Comparison of ENCODE assay signal across 8 cellular contexts in genomic region chr15:52294881-52295420, GRCh38. TPM values are rescaled to one million over a fixed set of nuclear protein-coding genes. Genes with fewer than 3 reads are reported as not detected.
DNase-seq lines count a peak whose midpoint lies in the region; ATAC-seq and TF ChIP-seq lines count a peak whose summit lies in the region.

No MANE protein-coding gene starts in this region.

- no peaks in the 10 kb centered on the region for H3K9me3 Mint-ChIP-seq in GM23338

- peak overlapping the region; percentile 94 for H3K4me2 ChIP-seq in GM23338

- TF ChIP-seq CTCF in GM23338 (conservative IDR thresholded peaks at IDR 0.05; ENCODE audit: low read depth in 2 of 2): no peak
- no peak for TF ChIP-seq CTCF in retinal pigment epithelial cell (conservative IDR thresholded peaks at IDR 0.05; ENCODE audit: low read depth, low read length)

- no peaks in the 10 kb centered on the region for H3F3A ChIP-seq in GM23338 (replicated peaks; ENCODE audit: low read depth)

- H4K20me1 ChIP-seq in GM23338 (replicated peaks; ENCODE audit: insufficient read depth): no peaks in the 10 kb centered on the region

- no peak overlapping the region for H3K27ac Mint-ChIP-seq in GM23338

- peaks cover 19% of the 10 kb centered on the region for H3K4me1 Mint-ChIP-seq in GM23338

- ATAC-seq in GM23338 (peak; percentile 55), left cardiac atrium (peak; percentile 31 to 40), GM18867 (IDR thresholded peaks at IDR 0.05; ENCODE audit: unreplicated experiment) (no peak), GM18907 (IDR thresholded peaks at IDR 0.05; ENCODE audit: unreplicated experiment) (no peak), HG03342 (IDR thresholded peaks at IDR 0.05; ENCODE audit: unreplicated experiment) (no peak)

- H3K4me3 Mint-ChIP-seq in GM23338: peak overlapping the region; percentile 73

- H2AFZ ChIP-seq in GM23338: peak overlapping the region; percentile 91

- peaks cover 8% of the 10 kb centered on the region for H3K79me2 ChIP-seq in GM23338 (replicated peaks; ENCODE audit: insufficient read depth)

- H3K4me3 ChIP-seq in GM23338: peak overlapping the region; percentile 78
- H3K4me3 ChIP-seq in retinal pigment epithelial cell (ENCODE audit: low read length): peak overlapping the region; percentile 66

- peak; percentile 40 for DNase-seq in GM23338 (ENCODE audit: low spot score)
- peak; percentile 23 for DNase-seq in SW480 (ENCODE audit: low spot score)
- no peak for DNase-seq in left cardiac atrium
- no peak for DNase-seq in retinal pigment epithelial cell (ENCODE audit: low read depth)
- no peak for DNase-seq in SHP77 (lab: John Stamatoyannopoulos, UW)

- H3K27ac ChIP-seq in GM23338 (ENCODE audit: low read depth): no peak overlapping the region

- H3K27me3 ChIP-seq in GM23338 (ENCODE audit: insufficient read depth): no peaks in the 10 kb centered on the region

- no peaks in the 10 kb centered on the region; the same call in 1 of the 2 replicates for H3K36me3 ChIP-seq in GM23338 (ENCODE audit: insufficient read depth)

- H3K27me3 Mint-ChIP-seq in GM23338 (ENCODE audit: insufficient read depth, low read depth, poor library complexity): peaks cover 4% of the 10 kb centered on the region

- peaks cover 14% of the 10 kb centered on the region for H3K36me3 Mint-ChIP-seq in GM23338 (ENCODE audit: low read depth)

- H3K4me1 ChIP-seq in GM23338 (ENCODE audit: insufficient read depth): peaks cover 7% of the 10 kb centered on the region; the same call in 1 of the 2 replicates

- intact Hi-C loops in left cardiac atrium (cut with DNase I): no loop called here

- no peaks in the 10 kb centered on the region for H3K9me2 ChIP-seq in GM23338 (ENCODE audit: insufficient read depth)

TF ChIP-seq in GM23338, 12 proteins besides CTCF, POLR2A, EP300 and RAD21:
- no peak for TF ChIP-seq ZNF331 (CRISPR knock-in tag; IDR thresholded peaks at IDR 0.05; ENCODE audit: low read depth)
- no peak for TF ChIP-seq STAT1 (IDR thresholded peaks at IDR 0.05; ENCODE audit: unreplicated experiment)
- no peak for TF ChIP-seq EZH2phosphoT487 (IDR thresholded peaks at IDR 0.05; ENCODE audit: unreplicated experiment)
- TF ChIP-seq REST (IDR thresholded peaks at IDR 0.05; ENCODE audit: unreplicated experiment): no peak
- TF ChIP-seq CREB1 (CRISPR knock-in tag; IDR thresholded peaks at IDR 0.05; ENCODE audit: low read depth): no peak

RNA-seq across cellular contexts. Expression of gene MYO5C, which starts 0.7 kb away (rescaled TPM):
- 20.8 and 28.8 TPM in 2 replicates for total RNA-seq in GM23338 (2014; rRNA removed; shearing (Covaris generic))
- 6.4 and 7.9 TPM in 2 replicates for polyA plus RNA-seq in GM23338 (2016; fragmentation: Nextera tagmentation; extraction: Ambion mirVana)
- total RNA-seq in left cardiac atrium: 10 to 100 TPM in 1 of 2 donors, 1 to 10 TPM in 1; 8.2 to 17.1 TPM

Comparison
In these comparisons a context has a peak if more than half of its experiments do, and no peak if none do; other contexts are left out.
1. ATAC-seq: peak in GM23338 (single experiment) and left cardiac atrium (2 of 2); none in GM18867 (single experiment), GM18907 (single experiment) and HG03342 (single experiment).
2. DNase-seq: peak in GM23338 (single experiment) and SW480 (single experiment); none in left cardiac atrium (single experiment), retinal pigment epithelial cell (single experiment) and SHP77 (0 of 2).